ENCODE assay signal across 1 cellular context in the genomic region with DNA sequence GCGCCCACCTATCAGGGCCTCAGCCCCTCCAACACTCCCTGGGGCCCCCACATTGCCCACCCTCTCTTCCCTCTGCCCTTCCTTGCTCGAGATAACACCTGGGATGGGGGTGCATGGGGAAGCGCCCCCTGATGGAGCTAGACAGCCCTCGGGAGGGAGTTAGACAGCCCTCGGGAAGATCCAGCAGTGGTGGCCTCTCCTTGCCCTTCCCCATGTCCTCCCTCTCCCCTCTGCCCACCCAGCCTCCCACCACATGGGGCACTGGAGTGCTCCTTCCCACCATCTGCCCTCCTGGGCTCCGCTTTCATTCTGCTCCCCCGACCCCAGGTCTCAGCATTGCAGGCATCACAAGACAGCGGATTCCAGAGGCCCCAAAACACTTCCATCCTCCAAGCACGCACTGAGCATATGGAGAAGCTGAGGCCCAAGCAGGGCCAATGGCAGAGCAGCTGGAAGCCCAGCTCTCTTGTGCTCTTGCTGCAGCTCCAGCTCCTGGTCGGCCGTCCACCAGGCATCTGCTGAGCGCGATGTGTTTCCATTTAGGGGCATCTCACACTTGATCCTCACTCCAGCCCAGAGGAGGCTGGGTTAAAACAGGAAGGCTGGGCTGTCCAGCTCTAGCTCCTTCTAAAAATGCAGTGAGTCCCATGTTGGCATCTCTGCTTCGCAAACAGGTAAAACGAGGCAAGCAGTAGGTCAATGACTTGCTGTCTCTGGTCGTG.
TF ChIP-seq lines count a peak whose summit lies in the region.

No MANE protein-coding gene starts in this region.

TF ChIP-seq in HEK293, 187 proteins besides CTCF, POLR2A, EP300 and RAD21:
- TF ChIP-seq ZBTB21 (tag by site-specific recombination; IDR thresholded peaks at IDR 0.05) (no peak), EGR2 (tag by site-specific recombination; IDR thresholded peaks at IDR 0.05; ENCODE audit: low read depth) (peak; percentile 65), ZNF777 (tag by site-specific recombination; IDR thresholded peaks at IDR 0.05; ENCODE audit: borderline replicate concordance) (no peak), ZNF341 (tag by site-specific recombination; IDR thresholded peaks at IDR 0.05; ENCODE audit: low read depth) (peak; percentile 61), ZFHX2 (tag by site-specific recombination; conservative IDR thresholded peaks at IDR 0.05) (peak; percentile 49)
